Comparison of ENCODE assay signal across 7 cellular contexts in genomic region chr5:7053125-7053524, GRCh38.
"Had no signal": no experiment of that assay in that cellular context is flagged by ENCODE, and none has a peak within 500 bp of the region (broad histone marks: within the 10 kb centered on the region; RNA-seq: fewer than 3 reads in every experiment).

No MANE protein-coding gene starts in this region.

- H3K4me3 ChIP-seq: GM12878 had no signal

- DNase-seq: GF-D8 had no signal

- ATAC-seq: GM12878 had no signal

- FAIRE-seq: G401.6, GM12878, GM12891, GM12892, GM18507, GM19239 had no signal
